ENCODE assay signal across 1 cellular context in the genomic region with DNA sequence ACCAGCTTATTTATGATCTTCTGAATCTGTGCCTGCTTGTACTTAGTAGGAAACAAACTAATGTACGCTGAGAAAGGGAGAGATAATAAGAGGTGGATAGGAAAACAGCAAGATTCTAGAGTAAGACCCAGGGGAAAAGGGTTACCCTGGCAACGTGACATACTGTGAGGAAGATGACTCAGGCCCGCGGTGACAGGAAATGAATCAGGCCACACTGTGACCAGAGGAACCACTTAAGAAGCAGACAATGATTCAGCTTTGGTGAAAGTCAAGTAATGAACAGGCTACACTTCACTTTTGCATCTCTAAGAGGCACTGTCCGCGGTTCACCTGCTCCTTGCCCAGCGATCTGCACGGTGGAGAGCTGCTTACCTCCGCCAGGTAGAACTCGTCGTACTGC.
TF ChIP-seq lines count a peak whose summit lies in the region.

No MANE protein-coding gene starts in this region.

TF ChIP-seq in GM12878, 131 proteins besides CTCF, POLR2A, EP300 and RAD21 (continued from another document and continues in another):
- TF ChIP-seq, protein P1, sequence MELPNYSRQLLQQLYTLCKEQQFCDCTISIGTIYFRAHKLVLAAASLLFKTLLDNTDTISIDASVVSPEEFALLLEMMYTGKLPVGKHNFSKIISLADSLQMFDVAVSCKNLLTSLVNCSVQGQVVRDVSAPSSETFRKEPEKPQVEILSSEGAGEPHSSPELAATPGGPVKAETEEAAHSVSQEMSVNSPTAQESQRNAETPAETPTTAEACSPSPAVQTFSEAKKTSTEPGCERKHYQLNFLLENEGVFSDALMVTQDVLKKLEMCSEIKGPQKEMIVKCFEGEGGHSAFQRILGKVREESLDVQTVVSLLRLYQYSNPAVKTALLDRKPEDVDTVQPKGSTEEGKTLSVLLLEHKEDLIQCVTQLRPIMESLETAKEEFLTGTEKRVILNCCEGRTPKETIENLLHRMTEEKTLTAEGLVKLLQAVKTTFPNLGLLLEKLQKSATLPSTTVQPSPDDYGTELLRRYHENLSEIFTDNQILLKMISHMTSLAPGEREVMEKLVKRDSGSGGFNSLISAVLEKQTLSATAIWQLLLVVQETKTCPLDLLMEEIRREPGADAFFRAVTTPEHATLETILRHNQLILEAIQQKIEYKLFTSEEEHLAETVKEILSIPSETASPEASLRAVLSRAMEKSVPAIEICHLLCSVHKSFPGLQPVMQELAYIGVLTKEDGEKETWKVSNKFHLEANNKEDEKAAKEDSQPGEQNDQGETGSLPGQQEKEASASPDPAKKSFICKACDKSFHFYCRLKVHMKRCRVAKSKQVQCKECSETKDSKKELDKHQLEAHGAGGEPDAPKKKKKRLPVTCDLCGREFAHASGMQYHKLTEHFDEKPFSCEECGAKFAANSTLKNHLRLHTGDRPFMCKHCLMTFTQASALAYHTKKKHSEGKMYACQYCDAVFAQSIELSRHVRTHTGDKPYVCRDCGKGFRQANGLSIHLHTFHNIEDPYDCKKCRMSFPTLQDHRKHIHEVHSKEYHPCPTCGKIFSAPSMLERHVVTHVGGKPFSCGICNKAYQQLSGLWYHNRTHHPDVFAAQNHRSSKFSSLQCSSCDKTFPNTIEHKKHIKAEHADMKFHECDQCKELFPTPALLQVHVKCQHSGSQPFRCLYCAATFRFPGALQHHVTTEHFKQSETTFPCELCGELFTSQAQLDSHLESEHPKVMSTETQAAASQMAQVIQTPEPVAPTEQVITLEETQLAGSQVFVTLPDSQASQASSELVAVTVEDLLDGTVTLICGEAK (IDR thresholded peaks at IDR 0.05; ENCODE audit: borderline replicate concordance) = no peak; the same call in 1 of the 2 replicates
- TF ChIP-seq PAX8 (IDR thresholded peaks at IDR 0.05) (no peak), ZNF207 (IDR thresholded peaks at IDR 0.05; ENCODE audit: borderline replicate concordance) (no peak), JUND (IDR thresholded peaks at IDR 0.05; ENCODE audit: low read depth, low read length) (peak; percentile 38; the same call in 1 of the 2 replicates), RUNX3 (IDR thresholded peaks at IDR 0.05; ENCODE audit: low read length) (peak; percentile 83), DPF2 (IDR thresholded peaks at IDR 0.05) (peak; percentile 64; the same call in 1 of the 2 replicates), CBFB (IDR thresholded peaks at IDR 0.05; ENCODE audit: low read depth) (peak; percentile 58; the same call in 1 of the 2 replicates), RFX5 (IDR thresholded peaks at IDR 0.05; ENCODE audit: low read depth, low read length) (no peak), JUNB (IDR thresholded peaks at IDR 0.05) (peak; percentile 69), EED (IDR thresholded peaks at IDR 0.05; ENCODE audit: low read depth) (no peak), LARP7 (IDR thresholded peaks at IDR 0.05) (no peak), SRF (IDR thresholded peaks at IDR 0.05; ENCODE audit: low read depth in 2 of 2, low read length in 2 of 2) (no peak), HDGF (IDR thresholded peaks at IDR 0.05) (no peak), SMAD5 (IDR thresholded peaks at IDR 0.05; ENCODE audit: low read depth) (no peak), BACH1 (IDR thresholded peaks at IDR 0.05; ENCODE audit: borderline replicate concordance) (peak; percentile 83; the same call in 1 of the 2 replicates), CREM (IDR thresholded peaks at IDR 0.05; ENCODE audit: low read depth) (peak; percentile 23; the same call in 1 of the 2 replicates), SIX5 (IDR thresholded peaks at IDR 0.05; ENCODE audit: low read depth, low read length, severe bottlenecking) (no peak), RAD51 (IDR thresholded peaks at IDR 0.05) (no peak), HDAC6 (IDR thresholded peaks at IDR 0.05; ENCODE audit: unreplicated experiment) (no peak), POLR2AphosphoS2 (IDR thresholded peaks at IDR 0.05; ENCODE audit: low read depth, low read length) (no peak), ZNF274 (IDR thresholded peaks at IDR 0.05; ENCODE audit: insufficient read depth, insufficient read length) (no peak), ZNF622 (IDR thresholded peaks at IDR 0.05) (no peak), KLF5 (IDR thresholded peaks at IDR 0.05; ENCODE audit: partially characterized antibody) (no peak), CEBPB (IDR thresholded peaks at IDR 0.05; ENCODE audit: borderline replicate concordance in 1 of 2, low read depth in 2 of 2, low read length in 2 of 2) (no peak), NBN (IDR thresholded peaks at IDR 0.05) (peak; percentile 43; the same call in 1 of the 2 replicates), MYC (IDR thresholded peaks at IDR 0.05; ENCODE audit: insufficient read depth, insufficient read length, insufficient replicate concordance, low read length, severe bottlenecking) (no peak), MEF2A (IDR thresholded peaks at IDR 0.05; ENCODE audit: insufficient read depth, low read depth, low read length) (no peak), TCF3 (IDR thresholded peaks at IDR 0.05; ENCODE audit: borderline replicate concordance, insufficient read depth, low read depth, low read length) (no peak), RBBP5 (conservative IDR thresholded peaks at IDR 0.05) (no peak), MTA3 (IDR thresholded peaks at IDR 0.05; ENCODE audit: borderline replicate concordance, low read length) (no peak), ZSCAN29 (IDR thresholded peaks at IDR 0.05) (no peak), FOXM1 (IDR thresholded peaks at IDR 0.05; ENCODE audit: low read depth, low read length) (no peak), CBX3 (IDR thresholded peaks at IDR 0.05; ENCODE audit: borderline replicate concordance, low read depth) (no peak), FOXK2 (IDR thresholded peaks at IDR 0.05) (no peak)
- TF ChIP-seq, protein P2, sequence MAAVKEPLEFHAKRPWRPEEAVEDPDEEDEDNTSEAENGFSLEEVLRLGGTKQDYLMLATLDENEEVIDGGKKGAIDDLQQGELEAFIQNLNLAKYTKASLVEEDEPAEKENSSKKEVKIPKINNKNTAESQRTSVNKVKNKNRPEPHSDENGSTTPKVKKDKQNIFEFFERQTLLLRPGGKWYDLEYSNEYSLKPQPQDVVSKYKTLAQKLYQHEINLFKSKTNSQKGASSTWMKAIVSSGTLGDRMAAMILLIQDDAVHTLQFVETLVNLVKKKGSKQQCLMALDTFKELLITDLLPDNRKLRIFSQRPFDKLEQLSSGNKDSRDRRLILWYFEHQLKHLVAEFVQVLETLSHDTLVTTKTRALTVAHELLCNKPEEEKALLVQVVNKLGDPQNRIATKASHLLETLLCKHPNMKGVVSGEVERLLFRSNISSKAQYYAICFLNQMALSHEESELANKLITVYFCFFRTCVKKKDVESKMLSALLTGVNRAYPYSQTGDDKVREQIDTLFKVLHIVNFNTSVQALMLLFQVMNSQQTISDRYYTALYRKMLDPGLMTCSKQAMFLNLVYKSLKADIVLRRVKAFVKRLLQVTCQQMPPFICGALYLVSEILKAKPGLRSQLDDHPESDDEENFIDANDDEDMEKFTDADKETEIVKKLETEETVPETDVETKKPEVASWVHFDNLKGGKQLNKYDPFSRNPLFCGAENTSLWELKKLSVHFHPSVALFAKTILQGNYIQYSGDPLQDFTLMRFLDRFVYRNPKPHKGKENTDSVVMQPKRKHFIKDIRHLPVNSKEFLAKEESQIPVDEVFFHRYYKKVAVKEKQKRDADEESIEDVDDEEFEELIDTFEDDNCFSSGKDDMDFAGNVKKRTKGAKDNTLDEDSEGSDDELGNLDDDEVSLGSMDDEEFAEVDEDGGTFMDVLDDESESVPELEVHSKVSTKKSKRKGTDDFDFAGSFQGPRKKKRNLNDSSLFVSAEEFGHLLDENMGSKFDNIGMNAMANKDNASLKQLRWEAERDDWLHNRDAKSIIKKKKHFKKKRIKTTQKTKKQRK (IDR thresholded peaks at IDR 0.05; ENCODE audit: low read depth, low read length) = no peak
- TF ChIP-seq, protein P3, sequence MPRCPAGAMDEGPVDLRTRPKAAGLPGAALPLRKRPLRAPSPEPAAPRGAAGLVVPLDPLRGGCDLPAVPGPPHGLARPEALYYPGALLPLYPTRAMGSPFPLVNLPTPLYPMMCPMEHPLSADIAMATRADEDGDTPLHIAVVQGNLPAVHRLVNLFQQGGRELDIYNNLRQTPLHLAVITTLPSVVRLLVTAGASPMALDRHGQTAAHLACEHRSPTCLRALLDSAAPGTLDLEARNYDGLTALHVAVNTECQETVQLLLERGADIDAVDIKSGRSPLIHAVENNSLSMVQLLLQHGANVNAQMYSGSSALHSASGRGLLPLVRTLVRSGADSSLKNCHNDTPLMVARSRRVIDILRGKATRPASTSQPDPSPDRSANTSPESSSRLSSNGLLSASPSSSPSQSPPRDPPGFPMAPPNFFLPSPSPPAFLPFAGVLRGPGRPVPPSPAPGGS (IDR thresholded peaks at IDR 0.05; ENCODE audit: borderline replicate concordance, insufficient read depth, low read depth, low read length, poor library complexity, severe bottlenecking) = no peak
- TF ChIP-seq, protein P4, sequence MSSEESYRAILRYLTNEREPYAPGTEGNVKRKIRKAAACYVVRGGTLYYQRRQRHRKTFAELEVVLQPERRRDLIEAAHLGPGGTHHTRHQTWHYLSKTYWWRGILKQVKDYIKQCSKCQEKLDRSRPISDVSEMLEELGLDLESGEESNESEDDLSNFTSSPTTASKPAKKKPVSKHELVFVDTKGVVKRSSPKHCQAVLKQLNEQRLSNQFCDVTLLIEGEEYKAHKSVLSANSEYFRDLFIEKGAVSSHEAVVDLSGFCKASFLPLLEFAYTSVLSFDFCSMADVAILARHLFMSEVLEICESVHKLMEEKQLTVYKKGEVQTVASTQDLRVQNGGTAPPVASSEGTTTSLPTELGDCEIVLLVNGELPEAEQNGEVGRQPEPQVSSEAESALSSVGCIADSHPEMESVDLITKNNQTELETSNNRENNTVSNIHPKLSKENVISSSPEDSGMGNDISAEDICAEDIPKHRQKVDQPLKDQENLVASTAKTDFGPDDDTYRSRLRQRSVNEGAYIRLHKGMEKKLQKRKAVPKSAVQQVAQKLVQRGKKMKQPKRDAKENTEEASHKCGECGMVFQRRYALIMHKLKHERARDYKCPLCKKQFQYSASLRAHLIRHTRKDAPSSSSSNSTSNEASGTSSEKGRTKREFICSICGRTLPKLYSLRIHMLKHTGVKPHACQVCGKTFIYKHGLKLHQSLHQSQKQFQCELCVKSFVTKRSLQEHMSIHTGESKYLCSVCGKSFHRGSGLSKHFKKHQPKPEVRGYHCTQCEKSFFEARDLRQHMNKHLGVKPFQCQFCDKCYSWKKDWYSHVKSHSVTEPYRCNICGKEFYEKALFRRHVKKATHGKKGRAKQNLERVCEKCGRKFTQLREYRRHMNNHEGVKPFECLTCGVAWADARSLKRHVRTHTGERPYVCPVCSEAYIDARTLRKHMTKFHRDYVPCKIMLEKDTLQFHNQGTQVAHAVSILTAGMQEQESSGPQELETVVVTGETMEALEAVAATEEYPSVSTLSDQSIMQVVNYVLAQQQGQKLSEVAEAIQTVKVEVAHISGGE (CRISPR knock-in tag; IDR thresholded peaks at IDR 0.05) = no peak
- TF ChIP-seq, protein P5, sequence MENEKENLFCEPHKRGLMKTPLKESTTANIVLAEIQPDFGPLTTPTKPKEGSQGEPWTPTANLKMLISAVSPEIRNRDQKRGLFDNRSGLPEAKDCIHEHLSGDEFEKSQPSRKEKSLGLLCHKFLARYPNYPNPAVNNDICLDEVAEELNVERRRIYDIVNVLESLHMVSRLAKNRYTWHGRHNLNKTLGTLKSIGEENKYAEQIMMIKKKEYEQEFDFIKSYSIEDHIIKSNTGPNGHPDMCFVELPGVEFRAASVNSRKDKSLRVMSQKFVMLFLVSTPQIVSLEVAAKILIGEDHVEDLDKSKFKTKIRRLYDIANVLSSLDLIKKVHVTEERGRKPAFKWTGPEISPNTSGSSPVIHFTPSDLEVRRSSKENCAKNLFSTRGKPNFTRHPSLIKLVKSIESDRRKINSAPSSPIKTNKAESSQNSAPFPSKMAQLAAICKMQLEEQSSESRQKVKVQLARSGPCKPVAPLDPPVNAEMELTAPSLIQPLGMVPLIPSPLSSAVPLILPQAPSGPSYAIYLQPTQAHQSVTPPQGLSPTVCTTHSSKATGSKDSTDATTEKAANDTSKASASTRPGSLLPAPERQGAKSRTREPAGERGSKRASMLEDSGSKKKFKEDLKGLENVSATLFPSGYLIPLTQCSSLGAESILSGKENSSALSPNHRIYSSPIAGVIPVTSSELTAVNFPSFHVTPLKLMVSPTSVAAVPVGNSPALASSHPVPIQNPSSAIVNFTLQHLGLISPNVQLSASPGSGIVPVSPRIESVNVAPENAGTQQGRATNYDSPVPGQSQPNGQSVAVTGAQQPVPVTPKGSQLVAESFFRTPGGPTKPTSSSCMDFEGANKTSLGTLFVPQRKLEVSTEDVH (IDR thresholded peaks at IDR 0.05; ENCODE audit: low read depth, partially characterized antibody) = no peak
- TF ChIP-seq, protein P6, sequence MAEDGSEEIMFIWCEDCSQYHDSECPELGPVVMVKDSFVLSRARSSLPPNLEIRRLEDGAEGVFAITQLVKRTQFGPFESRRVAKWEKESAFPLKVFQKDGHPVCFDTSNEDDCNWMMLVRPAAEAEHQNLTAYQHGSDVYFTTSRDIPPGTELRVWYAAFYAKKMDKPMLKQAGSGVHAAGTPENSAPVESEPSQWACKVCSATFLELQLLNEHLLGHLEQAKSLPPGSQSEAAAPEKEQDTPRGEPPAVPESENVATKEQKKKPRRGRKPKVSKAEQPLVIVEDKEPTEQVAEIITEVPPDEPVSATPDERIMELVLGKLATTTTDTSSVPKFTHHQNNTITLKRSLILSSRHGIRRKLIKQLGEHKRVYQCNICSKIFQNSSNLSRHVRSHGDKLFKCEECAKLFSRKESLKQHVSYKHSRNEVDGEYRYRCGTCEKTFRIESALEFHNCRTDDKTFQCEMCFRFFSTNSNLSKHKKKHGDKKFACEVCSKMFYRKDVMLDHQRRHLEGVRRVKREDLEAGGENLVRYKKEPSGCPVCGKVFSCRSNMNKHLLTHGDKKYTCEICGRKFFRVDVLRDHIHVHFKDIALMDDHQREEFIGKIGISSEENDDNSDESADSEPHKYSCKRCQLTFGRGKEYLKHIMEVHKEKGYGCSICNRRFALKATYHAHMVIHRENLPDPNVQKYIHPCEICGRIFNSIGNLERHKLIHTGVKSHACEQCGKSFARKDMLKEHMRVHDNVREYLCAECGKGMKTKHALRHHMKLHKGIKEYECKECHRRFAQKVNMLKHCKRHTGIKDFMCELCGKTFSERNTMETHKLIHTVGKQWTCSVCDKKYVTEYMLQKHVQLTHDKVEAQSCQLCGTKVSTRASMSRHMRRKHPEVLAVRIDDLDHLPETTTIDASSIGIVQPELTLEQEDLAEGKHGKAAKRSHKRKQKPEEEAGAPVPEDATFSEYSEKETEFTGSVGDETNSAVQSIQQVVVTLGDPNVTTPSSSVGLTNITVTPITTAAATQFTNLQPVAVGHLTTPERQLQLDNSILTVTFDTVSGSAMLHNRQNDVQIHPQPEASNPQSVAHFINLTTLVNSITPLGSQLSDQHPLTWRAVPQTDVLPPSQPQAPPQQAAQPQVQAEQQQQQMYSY (CRISPR knock-in tag; IDR thresholded peaks at IDR 0.05) = no peak
- TF ChIP-seq, protein P7, sequence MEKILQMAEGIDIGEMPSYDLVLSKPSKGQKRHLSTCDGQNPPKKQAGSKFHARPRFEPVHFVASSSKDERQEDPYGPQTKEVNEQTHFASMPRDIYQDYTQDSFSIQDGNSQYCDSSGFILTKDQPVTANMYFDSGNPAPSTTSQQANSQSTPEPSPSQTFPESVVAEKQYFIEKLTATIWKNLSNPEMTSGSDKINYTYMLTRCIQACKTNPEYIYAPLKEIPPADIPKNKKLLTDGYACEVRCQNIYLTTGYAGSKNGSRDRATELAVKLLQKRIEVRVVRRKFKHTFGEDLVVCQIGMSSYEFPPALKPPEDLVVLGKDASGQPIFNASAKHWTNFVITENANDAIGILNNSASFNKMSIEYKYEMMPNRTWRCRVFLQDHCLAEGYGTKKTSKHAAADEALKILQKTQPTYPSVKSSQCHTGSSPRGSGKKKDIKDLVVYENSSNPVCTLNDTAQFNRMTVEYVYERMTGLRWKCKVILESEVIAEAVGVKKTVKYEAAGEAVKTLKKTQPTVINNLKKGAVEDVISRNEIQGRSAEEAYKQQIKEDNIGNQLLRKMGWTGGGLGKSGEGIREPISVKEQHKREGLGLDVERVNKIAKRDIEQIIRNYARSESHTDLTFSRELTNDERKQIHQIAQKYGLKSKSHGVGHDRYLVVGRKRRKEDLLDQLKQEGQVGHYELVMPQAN (conservative IDR thresholded peaks at IDR 0.05) = no peak
